In genomic region chr3:63979093-63979492, GRCh38 we compare ENCODE assay signal across 10 cellular contexts. TPM values are rescaled to one million over a fixed set of nuclear protein-coding genes. Genes with fewer than 3 reads are reported as not detected.
DNase-seq lines count a peak whose midpoint lies in the region; ATAC-seq and TF ChIP-seq lines count a peak whose summit lies in the region.
"Had no signal": no experiment of that assay in that cellular context is flagged by ENCODE, and none has a peak within 500 bp of the region (broad histone marks: within the 10 kb centered on the region; RNA-seq: fewer than 3 reads in every experiment).

No MANE protein-coding gene starts in this region.

- intact Hi-C loops in naive thymus-derived CD4-positive, alpha-beta T cell (cut with micrococcal nuclease), result loop anchor here (1.0 to 2.0 kb wide), 4 partner anchors 11 to 17 kb away; no protein-coding TSS in a partner anchor

- H3K27ac ChIP-seq in naive thymus-derived CD4-positive, alpha-beta T cell (ENCODE audit: low read depth, low read length), result peak overlapping the region; percentile 71

- peak overlapping the region; percentile 77 to 89 (median 86) for H3K4me3 Mint-ChIP-seq in naive thymus-derived CD4-positive, alpha-beta T cell

- ATAC-seq in naive thymus-derived CD4-positive, alpha-beta T cell, result peak; percentile 85
- no peak for ATAC-seq in HG03135 (IDR thresholded peaks at IDR 0.05; ENCODE audit: unreplicated experiment)

- POLR2A ChIA-PET in naive thymus-derived CD4-positive, alpha-beta T cell (lab: Charles Lee), result interaction anchor here (0.6 to 12.7 kb wide), 10 partner anchors 9 to 67 kb away, joined by 3 to 234 read pairs (median 5); partner anchors contain the start of genes PSMD6 and SCAANT1

- H3K36me3 Mint-ChIP-seq in naive thymus-derived CD4-positive, alpha-beta T cell, result peaks cover 0 to 39% (median 25%) of the 10 kb centered on the region in 5 donors

- H3K4me3 ChIP-seq in naive thymus-derived CD4-positive, alpha-beta T cell (ENCODE audit: low read length), result peak overlapping the region; percentile 44

- H3K27me3 Mint-ChIP-seq in naive thymus-derived CD4-positive, alpha-beta T cell, result no peaks in the 10 kb centered on the region

- H3K4me1 Mint-ChIP-seq in naive thymus-derived CD4-positive, alpha-beta T cell, result peaks cover 57 to 97% (median 91%) of the 10 kb centered on the region in 7 donors

- no peaks in the 10 kb centered on the region for H3K9me3 ChIP-seq in naive thymus-derived CD4-positive, alpha-beta T cell (ENCODE audit: control insufficient read depth in 2 of 3, low read length in 3 of 3)

- in situ Hi-C loops in GM13976 (cut with MboI; ENCODE audit: low sequenced_read_pairs, unreplicated experiment), result no loop called here

- peaks cover 10 to 37% (median 15%) of the 10 kb centered on the region in 3 experiments for H3K36me3 ChIP-seq in naive thymus-derived CD4-positive, alpha-beta T cell (ENCODE audit: control insufficient read depth in 2 of 3, insufficient read depth in 3 of 3, low read length in 3 of 3)

- peak; percentile 40 for DNase-seq in CD1c-positive myeloid dendritic cell (ENCODE audit: extremely low spot score)
- DNase-seq in M059J (ENCODE audit: low read depth), result peak; percentile 1
- DNase-seq in cerebellar cortex (ENCODE audit: low spot score), result peak; percentile 68
- peak in 7 of 9 donors; percentile 36 to 68 (median 62) for DNase-seq in naive thymus-derived CD4-positive, alpha-beta T cell
- DNase-seq in GM13976 (ENCODE audit: low spot score), result no peak
- DNase-seq in SHP77 (lab: John Stamatoyannopoulos, UW), result no peak
- DNase-seq in DMS153 (lab: John Stamatoyannopoulos, UW), result no peak
- DNase-seq: hippocampal formation, NCI-H774 had no signal

- CTCF ChIA-PET in naive thymus-derived CD4-positive, alpha-beta T cell (lab: Charles Lee), result interaction anchor here (1.3 to 11.1 kb wide), 5 partner anchors 13 to 44 kb away, joined by 3 to 162 read pairs (median 10); partner anchors contain the start of gene PSMD6

- TF ChIP-seq CTCF in GM13976 (IDR thresholded peaks at IDR 0.05; ENCODE audit: borderline replicate concordance, control extremely low read depth, extremely low read depth, insufficient read depth, missing control alignments), result no peak

- H3K9me3 Mint-ChIP-seq in naive thymus-derived CD4-positive, alpha-beta T cell, result no peaks in the 10 kb centered on the region

- peak overlapping the region; percentile 77 to 96 (median 89) for H3K27ac Mint-ChIP-seq in naive thymus-derived CD4-positive, alpha-beta T cell

- no peaks in the 10 kb centered on the region for H3K27me3 ChIP-seq in naive thymus-derived CD4-positive, alpha-beta T cell (ENCODE audit: control insufficient read depth in 2 of 2, insufficient read depth in 2 of 2, low read length in 2 of 2)

- H3K4me1 ChIP-seq in naive thymus-derived CD4-positive, alpha-beta T cell (ENCODE audit: control insufficient read depth in 2 of 2, insufficient read depth in 2 of 2, low read length in 2 of 2), result peaks cover 79 to 80% of the 10 kb centered on the region in 2 donors

RNA-seq across cellular contexts. Expression of gene PSMD6, which starts 44.2 kb away (rescaled TPM):
- 62.8 and 85.1 TPM in 2 replicates for total RNA-seq in M059J (2014; rRNA removed; shearing (Covaris generic))
- 100 to 1,000 TPM in 1 of 5 experiments, 10 to 100 TPM in 4; 63.4 to 103 (median 84.1) TPM for total RNA-seq in naive thymus-derived CD4-positive, alpha-beta T cell
- 100 to 1,000 TPM; 119 to 134 TPM for polyA plus RNA-seq in naive thymus-derived CD4-positive, alpha-beta T cell

Comparison
In these comparisons a context has a peak if more than half of its experiments do, and no peak if none do; other contexts are left out.
1. DNase-seq: peak in CD1c-positive myeloid dendritic cell (single experiment), M059J (single experiment), cerebellar cortex (single experiment) and naive thymus-derived CD4-positive, alpha-beta T cell (7 of 9); none in GM13976 (single experiment), SHP77 (0 of 2) and DMS153 (single experiment).